In the genomic region with DNA sequence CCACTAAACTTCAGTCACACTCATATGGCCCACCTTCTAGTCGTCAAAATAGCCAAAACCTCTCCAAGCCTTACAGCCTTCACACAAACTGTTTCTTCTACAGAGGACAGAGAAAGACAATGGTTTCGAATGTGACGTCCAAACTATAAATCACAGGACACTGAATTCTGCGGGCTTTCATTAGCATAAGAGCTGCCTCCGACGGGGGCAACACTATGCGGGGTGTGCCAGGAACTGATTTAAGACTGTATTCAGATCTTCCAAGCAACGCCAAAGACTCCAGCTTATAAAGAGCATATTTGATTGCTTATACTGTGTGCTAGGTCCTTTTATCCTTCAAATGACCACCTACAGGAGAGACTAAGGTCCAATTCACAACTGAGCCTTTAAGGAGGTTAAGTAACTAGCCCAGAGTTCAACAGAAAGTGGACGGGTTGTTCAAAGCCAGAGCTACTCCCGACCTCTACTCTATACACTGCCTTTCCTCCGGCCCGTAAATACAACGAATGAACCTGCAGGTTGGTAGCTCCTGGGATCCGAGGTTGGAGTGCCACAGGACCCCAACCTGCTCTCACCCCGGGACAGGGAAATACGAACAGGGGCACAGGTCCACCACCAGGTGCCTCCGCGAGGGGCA, we compare ENCODE assay signal across 8 cellular contexts. TPM values are rescaled to one million over a fixed set of nuclear protein-coding genes. Genes with fewer than 3 reads are reported as not detected.
A peak's percentile ranks its signal among the peaks of the same experiment; 100 is the strongest.
DNase-seq lines count a peak whose midpoint lies in the region; ATAC-seq, FAIRE-seq and TF ChIP-seq lines count a peak whose summit lies in the region.

No MANE protein-coding gene starts in this region.

- H3K27ac ChIP-seq in heart right ventricle, result peak overlapping the region in 9 of 10 donors; percentile 80 to 96 (median 93)

- H3K27ac Mint-ChIP-seq in MCF 10A (ENCODE audit: low read depth, unreplicated experiment), result peak overlapping the region; percentile 91

- no peaks in the 10 kb centered on the region for H3K9me3 Mint-ChIP-seq in MCF 10A (ENCODE audit: unreplicated experiment)

- intact Hi-C loops in heart right ventricle (cut with DNase I), result loop anchor here in 1 of 10 donors (5.0 kb wide), 1 partner anchor 79 kb away; a partner anchor contains a TSS
- intact Hi-C loops in left ventricle myocardium superior (cut with micrococcal nuclease), result no loop called here
- intact Hi-C loops in MCF 10A (cut with micrococcal nuclease), result no loop called here

- POLR2A ChIA-PET in MCF 10A (lab: Yijun Ruan, JAX), result interaction anchor here (0.6 to 4.1 kb wide), 30 partner anchors 10 to 691 kb away, joined by 3 to 40 read pairs (median 3); a partner anchor contains a TSS

- peaks cover 20% of the 10 kb centered on the region for H3K36me3 Mint-ChIP-seq in MCF 10A (ENCODE audit: insufficient read depth, unreplicated experiment)

- TF ChIP-seq CTCF in heart right ventricle (IDR thresholded peaks at IDR 0.05) (peak in 5 of 9 donors; percentile 29 to 60 (median 45)), MCF 10A (IDR thresholded peaks at IDR 0.05; ENCODE audit: unreplicated experiment) (peak; percentile 42)

- TSS peak; percentile 71 for BruUV-seq in MCF 10A (replicated peaks; lab: Mats Ljungman, UMichigan)

- CTCF ChIA-PET in MCF 10A (lab: Yijun Ruan, JAX), result interaction anchor here (0.6 to 2.4 kb wide), 12 partner anchors 9 to 466 kb away, joined by 3 to 21 read pairs (median 4); no protein-coding TSS in a partner anchor

- H3K4me3 Mint-ChIP-seq in MCF 10A (ENCODE audit: unreplicated experiment), result peak overlapping the region; percentile 94

- 2 to 6% methylated on average over 18 of the region's 18 CpGs for WGBS in heart right ventricle, 2 donors

- H3K9me3 ChIP-seq in heart right ventricle, result no peaks in the 10 kb centered on the region

- peaks cover 0 to 24% (median 17%) of the 10 kb centered on the region in 9 donors for H3K4me1 ChIP-seq in heart right ventricle

- peak overlapping the region; percentile 43 to 96 (median 76) for H3K4me3 ChIP-seq in heart right ventricle

- ATAC-seq in heart right ventricle (no peak), left ventricle myocardium superior (no peak), GM18517 (IDR thresholded peaks at IDR 0.05; ENCODE audit: unreplicated experiment) (no peak)

- H3K27me3 ChIP-seq in heart right ventricle, result no peaks in the 10 kb centered on the region

- no peaks in the 10 kb centered on the region for H3K27me3 Mint-ChIP-seq in MCF 10A (ENCODE audit: insufficient read depth, unreplicated experiment)

- H3K4me1 Mint-ChIP-seq in MCF 10A (ENCODE audit: insufficient read depth, unreplicated experiment), result peaks cover 18% of the 10 kb centered on the region

- DNase-seq in heart right ventricle (no peak), left ventricle myocardium superior (no peak), NCI-H1105 treated with DMSO at 0.1 percent for 48 hours (lab: John Stamatoyannopoulos, UW) (peak; percentile 63), MCF 10A (ENCODE audit: unreplicated experiment) (no peak), lung microvascular endothelial cell (ENCODE audit: low read depth in 2 of 2) (peak; percentile 4 to 17), urothelium cell line (ENCODE audit: low spot score) (peak; percentile 96), MV-4-11 (lab: John Stamatoyannopoulos, UW) (no peak)

- peaks cover 0 to 4% (median 0%) of the 10 kb centered on the region in 9 donors for H3K36me3 ChIP-seq in heart right ventricle

- peak; percentile 93 for FAIRE-seq in urothelium cell line (lab: Jason Lieb, UNC)

RNA-seq across cellular contexts. Expression of a gene that starts 0.6 kb away (rescaled TPM):
- 10 to 100 TPM in 9 of 10 donors, 1 to 10 TPM in 1; 7.5 to 15.5 (median 12.1) TPM for total RNA-seq in heart right ventricle
- polyA plus RNA-seq in heart right ventricle, result 1 to 10 TPM; 1.9 to 3.7 TPM
- 13.4 TPM for total RNA-seq in left ventricle myocardium superior
- 7.9 TPM in 2 replicates for total RNA-seq in MCF 10A (2022)
- total RNA-seq in lung microvascular endothelial cell, result 2.4 and 3.9 TPM in 2 replicates

RNA-seq across cellular contexts. Expression of a gene that starts 0.7 kb away (rescaled TPM):
- total RNA-seq in heart right ventricle (10 to 100 TPM; 17.0 to 31.3 (median 24.4) TPM), left ventricle myocardium superior (22.6 TPM), MCF 10A (2022) (16.3 and 17.6 TPM in 2 replicates), lung microvascular endothelial cell (4.1 and 4.2 TPM in 2 replicates)
- 10 to 100 TPM in 1 of 2 donors, 1 to 10 TPM in 1; 9.4 to 25.4 TPM for polyA plus RNA-seq in heart right ventricle

Comparison
In these comparisons a context has a peak if more than half of its experiments do, and no peak if none do; other contexts are left out.
1. DNase-seq: peak in NCI-H1105 treated with DMSO at 0.1 percent for 48 hours (single experiment), lung microvascular endothelial cell (2 of 2) and urothelium cell line (single experiment); none in heart right ventricle (0 of 2), left ventricle myocardium superior (single experiment), MCF 10A (single experiment) and MV-4-11 (single experiment).